1 cellular context compared by ENCODE assay signal in the genomic region with DNA sequence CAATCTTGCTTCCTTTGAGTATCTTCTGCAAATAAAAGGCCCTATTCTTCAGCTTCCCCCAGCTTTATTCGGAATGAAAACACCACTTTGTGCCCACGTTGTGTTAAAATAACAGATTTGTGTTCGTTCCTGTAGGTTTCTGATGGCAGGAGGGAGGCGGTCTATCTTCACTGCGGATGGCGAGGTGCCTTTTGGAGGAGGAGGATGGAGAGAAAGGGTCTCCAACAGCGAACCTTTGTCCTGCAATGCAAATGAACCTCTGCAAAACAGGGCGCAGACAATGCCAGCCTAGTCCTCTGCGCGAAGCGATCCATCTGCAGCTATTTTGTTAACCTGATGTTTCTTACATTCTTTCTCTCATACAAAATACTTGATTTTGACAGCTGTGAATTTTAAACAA.
TF ChIP-seq lines count a peak whose summit lies in the region.

No MANE protein-coding gene starts in this region.

TF ChIP-seq in neural cell, 6 proteins besides CTCF, POLR2A, EP300 and RAD21 (continued from another document):
- TF ChIP-seq, protein P1, sequence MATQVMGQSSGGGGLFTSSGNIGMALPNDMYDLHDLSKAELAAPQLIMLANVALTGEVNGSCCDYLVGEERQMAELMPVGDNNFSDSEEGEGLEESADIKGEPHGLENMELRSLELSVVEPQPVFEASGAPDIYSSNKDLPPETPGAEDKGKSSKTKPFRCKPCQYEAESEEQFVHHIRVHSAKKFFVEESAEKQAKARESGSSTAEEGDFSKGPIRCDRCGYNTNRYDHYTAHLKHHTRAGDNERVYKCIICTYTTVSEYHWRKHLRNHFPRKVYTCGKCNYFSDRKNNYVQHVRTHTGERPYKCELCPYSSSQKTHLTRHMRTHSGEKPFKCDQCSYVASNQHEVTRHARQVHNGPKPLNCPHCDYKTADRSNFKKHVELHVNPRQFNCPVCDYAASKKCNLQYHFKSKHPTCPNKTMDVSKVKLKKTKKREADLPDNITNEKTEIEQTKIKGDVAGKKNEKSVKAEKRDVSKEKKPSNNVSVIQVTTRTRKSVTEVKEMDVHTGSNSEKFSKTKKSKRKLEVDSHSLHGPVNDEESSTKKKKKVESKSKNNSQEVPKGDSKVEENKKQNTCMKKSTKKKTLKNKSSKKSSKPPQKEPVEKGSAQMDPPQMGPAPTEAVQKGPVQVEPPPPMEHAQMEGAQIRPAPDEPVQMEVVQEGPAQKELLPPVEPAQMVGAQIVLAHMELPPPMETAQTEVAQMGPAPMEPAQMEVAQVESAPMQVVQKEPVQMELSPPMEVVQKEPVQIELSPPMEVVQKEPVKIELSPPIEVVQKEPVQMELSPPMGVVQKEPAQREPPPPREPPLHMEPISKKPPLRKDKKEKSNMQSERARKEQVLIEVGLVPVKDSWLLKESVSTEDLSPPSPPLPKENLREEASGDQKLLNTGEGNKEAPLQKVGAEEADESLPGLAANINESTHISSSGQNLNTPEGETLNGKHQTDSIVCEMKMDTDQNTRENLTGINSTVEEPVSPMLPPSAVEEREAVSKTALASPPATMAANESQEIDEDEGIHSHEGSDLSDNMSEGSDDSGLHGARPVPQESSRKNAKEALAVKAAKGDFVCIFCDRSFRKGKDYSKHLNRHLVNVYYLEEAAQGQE (IDR thresholded peaks at IDR 0.05; ENCODE audit: borderline replicate concordance), result no peak
- no peak for TF ChIP-seq POLR2AphosphoS5 (IDR thresholded peaks at IDR 0.05)
TF ChIP-seq in neural cell: peak in this region for 0.
